In the genomic region with DNA sequence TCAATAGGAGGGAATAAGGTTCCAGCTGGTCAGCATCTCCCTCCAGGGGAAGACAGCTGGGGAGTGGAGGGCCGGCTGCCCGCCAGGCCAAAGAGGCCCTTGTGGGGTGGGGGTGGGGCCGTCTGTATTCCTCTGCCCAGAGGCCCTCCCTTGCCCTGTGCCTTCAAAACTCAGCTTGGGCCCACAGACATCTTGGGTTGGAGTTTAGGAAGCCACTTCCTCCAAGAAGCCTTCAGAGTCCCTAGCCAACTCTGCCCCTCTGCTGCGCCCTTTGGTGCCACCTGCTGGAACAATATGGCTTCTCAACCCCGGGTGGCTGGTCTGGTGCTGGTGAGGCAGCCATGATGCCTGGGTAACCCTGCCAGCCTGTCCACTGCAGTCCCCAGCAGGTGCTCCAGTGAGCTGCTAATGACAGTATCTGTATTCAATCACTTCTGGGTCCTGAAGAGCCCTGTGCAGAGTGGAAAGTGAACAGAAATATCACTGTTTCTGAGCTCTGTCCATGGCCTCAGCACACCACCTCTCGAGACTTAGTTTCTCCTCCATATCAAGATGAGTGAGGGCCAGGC, we compare ENCODE assay signal across 1 cellular context.
A peak's percentile ranks its signal among the peaks of the same experiment; 100 is the strongest.
TF ChIP-seq lines count a peak whose summit lies in the region.

No MANE protein-coding gene starts in this region.

TF ChIP-seq in H1, 55 proteins besides CTCF, POLR2A, EP300 and RAD21:
- TF ChIP-seq CHD2 (IDR thresholded peaks at IDR 0.05; ENCODE audit: low read length): no peak
- TF ChIP-seq YY1 (IDR thresholded peaks at IDR 0.05; ENCODE audit: low read depth, low read length): peak; percentile 83
